In the genomic region with DNA sequence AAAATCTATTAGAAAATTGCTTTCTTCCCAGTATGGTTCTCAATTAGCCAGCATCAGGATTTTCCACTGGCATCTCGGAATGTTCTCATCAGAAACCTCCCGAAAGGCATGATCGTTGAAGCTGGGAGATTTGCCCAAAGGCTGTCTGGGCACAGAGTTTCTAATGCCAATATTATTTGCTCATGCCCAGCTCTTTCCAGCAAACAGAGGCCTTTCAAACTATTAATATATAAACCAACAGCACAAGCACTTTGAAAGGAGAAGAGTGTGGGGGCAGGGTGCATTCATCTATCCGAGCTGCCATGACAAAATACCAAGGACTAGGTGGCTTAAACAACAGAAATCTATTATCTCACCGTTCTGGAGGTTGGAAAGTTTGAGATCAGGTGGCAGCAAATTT, we compare ENCODE assay signal across 9 cellular contexts.
"Had no signal": no experiment of that assay in that cellular context is flagged by ENCODE, and none has a peak within 500 bp of the region (broad histone marks: within the 10 kb centered on the region; RNA-seq: fewer than 3 reads in every experiment).

No MANE protein-coding gene starts in this region.

- H3K9ac ChIP-seq: GM23248 had no signal

- H2AFZ ChIP-seq: GM23248, GM23338 had no signal

- H3K36me3 ChIP-seq: HAP-1 had no signal

- DNase-seq: GM23248, GOT3, H7, H9, HCEC 1CT, HFFc6 had no signal

- H3K4me1 ChIP-seq: HAP-1 had no signal

- H3K4me3 ChIP-seq: GM23248, GM23338, HAP-1 had no signal

- H3K27ac ChIP-seq: GM23248 had no signal

- H3K9me3 ChIP-seq: HAP-1 had no signal

- ATAC-seq: GM23338, HCT116 had no signal

- H3K4me2 ChIP-seq: GM23338 had no signal
